Comparison of ENCODE assay signal across 9 cellular contexts in the genomic region with DNA sequence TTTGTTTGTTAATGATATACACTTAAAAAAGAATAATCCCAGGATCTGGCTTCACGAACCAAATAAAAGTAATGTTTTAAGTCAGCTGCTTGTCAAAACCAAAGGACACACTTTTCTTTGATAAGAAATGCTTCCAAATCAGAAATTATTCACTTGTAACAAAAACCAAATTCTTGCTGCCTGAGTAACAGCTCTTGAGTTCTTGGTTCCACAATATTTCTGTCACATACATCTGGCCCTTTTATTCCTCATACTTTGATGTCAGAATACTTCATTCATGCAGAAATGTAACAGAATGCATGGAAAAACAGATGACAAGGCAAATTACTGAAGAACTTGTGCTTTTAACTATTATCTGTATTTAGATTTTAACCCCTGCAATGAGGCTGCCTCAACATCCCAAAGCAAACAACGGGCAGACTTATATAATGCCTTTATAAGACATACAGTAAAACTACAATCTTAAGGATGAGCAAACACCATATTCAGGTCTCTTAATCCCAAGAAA. TPM values are rescaled to one million over a fixed set of nuclear protein-coding genes. Genes with fewer than 3 reads are reported as not detected.
DNase-seq lines count a peak whose midpoint lies in the region; ATAC-seq and TF ChIP-seq lines count a peak whose summit lies in the region.
"Had no signal": no experiment of that assay in that cellular context is flagged by ENCODE, and none has a peak within 500 bp of the region (broad histone marks: within the 10 kb centered on the region; RNA-seq: fewer than 3 reads in every experiment).

No MANE protein-coding gene starts in this region.

- H3K4me3 ChIP-seq in HFF-Myc (replicated peaks; ENCODE audit: low read depth, low read length) = peak overlapping the region; percentile 72
- peak overlapping the region; percentile 93 for H3K4me3 ChIP-seq in astrocyte of the spinal cord (ENCODE audit: low read depth, low read length)
- H3K4me3 ChIP-seq in muscle layer of colon (ENCODE audit: low read depth in 1 of 2, low read length in 2 of 2) = peak overlapping the region in 1 of 2 donors; percentile 89

- DNase-seq in ACHN (peak; percentile 62), HFF-Myc (ENCODE audit: extremely low read depth, low read depth) (no peak), astrocyte of the spinal cord (ENCODE audit: low read depth, low spot score) (peak; percentile 21), left lobe of liver (ENCODE audit: low spot score) (no peak), NCI-H446 treated with DMSO at 0.1 percent for 48 hours (lab: John Stamatoyannopoulos, UW) (no peak)
- no peak for DNase-seq in stimulated activated CD4-positive, alpha-beta T cell treated with anti-CD3 and anti-CD28 coated beads, Interleukin-2, amount 100 ng/mL, for 24 hours
- DNase-seq: NCI-H1417 treated with DMSO at 0.1 percent for 48 hours had no signal

- no peak for TF ChIP-seq CTCF in HFF-Myc (IDR thresholded peaks at IDR 0.05; ENCODE audit: low read depth, low read length, missing control alignments)
- TF ChIP-seq CTCF in astrocyte of the spinal cord (IDR thresholded peaks at IDR 0.05; ENCODE audit: low read depth, low read length) = no peak

- peaks cover 18% of the 10 kb centered on the region for H3K4me1 ChIP-seq in muscle layer of colon (ENCODE audit: insufficient read depth, low read length)

- no peaks in the 10 kb centered on the region for H3K27me3 ChIP-seq in muscle layer of colon (ENCODE audit: control insufficient read depth in 1 of 2, insufficient read depth in 2 of 2, low read length in 2 of 2)

- no peak for ATAC-seq in GM19351 (IDR thresholded peaks at IDR 0.05; ENCODE audit: unreplicated experiment)
- no peak for ATAC-seq in left lobe of liver

- peak overlapping the region; percentile 99 for H3K9ac ChIP-seq in muscle layer of colon (ENCODE audit: low read length)

- H3K27ac ChIP-seq in muscle layer of colon (ENCODE audit: low read depth, low read length) = no peak overlapping the region

- peaks cover 17% of the 10 kb centered on the region for H3K36me3 ChIP-seq in muscle layer of colon (ENCODE audit: insufficient read depth, low read length)

- no peaks in the 10 kb centered on the region for H3K9me3 ChIP-seq in muscle layer of colon (ENCODE audit: low read length)

- in situ Hi-C loops in ACHN (cut with HindIII; ENCODE audit: low pct_ligation_motif_present, low pct_unique_long_range_greater_than_20kb, low sequenced_read_pairs) = no loop called here
- in situ Hi-C loops in astrocyte of the spinal cord (cut with HindIII; ENCODE audit: low sequenced_read_pairs) = no loop called here

RNA-seq across cellular contexts. Expression of a gene that starts 1.5 kb away (rescaled TPM):
- 8.0 TPM for total RNA-seq in left lobe of liver

RNA-seq across cellular contexts. Expression of a gene that starts 41.0 kb away (rescaled TPM):
- total RNA-seq in left lobe of liver = 14.4 TPM

Comparison
In these comparisons a context has a peak if more than half of its experiments do, and no peak if none do; other contexts are left out.
1. DNase-seq: peak in ACHN (single experiment) and astrocyte of the spinal cord (single experiment); none in HFF-Myc (single experiment), left lobe of liver (single experiment), stimulated activated CD4-positive, alpha-beta T cell treated with anti-CD3 and anti-CD28 coated beads, Interleukin-2, amount 100 ng/mL, for 24 hours (0 of 2) and NCI-H446 treated with DMSO at 0.1 percent for 48 hours (single experiment).